In the genomic region with DNA sequence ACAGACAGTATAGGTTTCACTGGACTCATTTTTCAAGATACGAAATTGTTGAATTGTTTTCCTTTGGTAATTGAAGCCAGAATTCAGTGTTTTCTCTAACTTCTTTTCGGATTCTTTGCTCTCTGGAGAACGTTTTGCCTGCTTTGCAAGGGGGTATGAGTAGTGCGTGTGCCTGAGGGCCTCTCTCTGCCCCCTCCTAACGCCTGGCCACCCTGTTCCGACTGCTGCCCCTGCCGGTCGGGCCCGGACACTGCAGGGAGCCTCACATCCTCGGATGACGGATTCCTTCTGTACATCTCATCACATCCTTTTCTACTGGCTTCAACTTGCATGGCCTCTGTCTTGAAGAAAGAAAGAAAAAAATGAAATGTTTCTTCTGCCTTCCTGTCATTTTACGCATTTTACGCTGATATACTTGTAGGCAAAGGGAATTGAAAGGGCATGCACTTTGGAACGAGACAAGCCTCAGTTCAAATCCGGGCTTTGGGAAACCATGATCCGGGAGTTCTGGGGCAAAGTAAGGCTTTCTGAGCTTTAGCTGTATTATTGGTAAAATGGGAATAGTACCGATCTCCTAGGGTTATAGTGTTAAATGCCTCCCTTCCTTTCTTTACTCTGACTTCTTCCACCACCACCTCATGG, we compare ENCODE assay signal across 10 cellular contexts.
DNase-seq lines count a peak whose midpoint lies in the region; ATAC-seq and TF ChIP-seq lines count a peak whose summit lies in the region.
"Had no signal": no experiment of that assay in that cellular context is flagged by ENCODE, and none has a peak within 500 bp of the region (broad histone marks: within the 10 kb centered on the region; RNA-seq: fewer than 3 reads in every experiment).

No MANE protein-coding gene starts in this region.

- no peak for ATAC-seq in GM18519 (IDR thresholded peaks at IDR 0.05; ENCODE audit: low FRiP score, unreplicated experiment)
- ATAC-seq in GM18517 (IDR thresholded peaks at IDR 0.05; ENCODE audit: unreplicated experiment) = no peak
- ATAC-seq: activated naive CD4-positive, alpha-beta T cell treated with anti-CD3 and anti-CD28 coated beads, Interleukin-2, amount 50 U/mL, for 72 hours had no signal

- TF ChIP-seq CTCF in GM12873 (IDR thresholded peaks at IDR 0.05; ENCODE audit: insufficient read depth, low read depth, low read length, missing control alignments) (peak; percentile 25), retinal pigment epithelial cell (conservative IDR thresholded peaks at IDR 0.05; ENCODE audit: low read depth, low read length) (peak; percentile 83), GM20000 (IDR thresholded peaks at IDR 0.05; ENCODE audit: extremely low read depth, missing control alignments) (no peak)

- in situ Hi-C loops in SK-MEL-5 (cut with HindIII; ENCODE audit: low pct_unique_long_range_greater_than_20kb, low sequenced_read_pairs) = no loop called here
- in situ Hi-C loops in G401 (cut with HindIII; ENCODE audit: low sequenced_read_pairs) = no loop called here

- DNase-seq in SK-MEL-5 (ENCODE audit: low read depth, low spot score) (peak; percentile 68), germinal center (ENCODE audit: low spot score) (peak; percentile 5), retinal pigment epithelial cell (ENCODE audit: low read depth) (no peak), GM20000 (ENCODE audit: low spot score) (no peak), G401 (ENCODE audit: low spot score) (no peak)
- DNase-seq: NCI-H226 had no signal

- no peak overlapping the region for H3K4me3 ChIP-seq in retinal pigment epithelial cell (ENCODE audit: low read length)

Comparison
In these comparisons a context has a peak if more than half of its experiments do, and no peak if none do; other contexts are left out.
1. DNase-seq: peak in SK-MEL-5 (single experiment) and germinal center (single experiment); none in retinal pigment epithelial cell (single experiment), GM20000 (single experiment) and G401 (single experiment).